Comparison of ENCODE assay signal across 8 cellular contexts in the genomic region with DNA sequence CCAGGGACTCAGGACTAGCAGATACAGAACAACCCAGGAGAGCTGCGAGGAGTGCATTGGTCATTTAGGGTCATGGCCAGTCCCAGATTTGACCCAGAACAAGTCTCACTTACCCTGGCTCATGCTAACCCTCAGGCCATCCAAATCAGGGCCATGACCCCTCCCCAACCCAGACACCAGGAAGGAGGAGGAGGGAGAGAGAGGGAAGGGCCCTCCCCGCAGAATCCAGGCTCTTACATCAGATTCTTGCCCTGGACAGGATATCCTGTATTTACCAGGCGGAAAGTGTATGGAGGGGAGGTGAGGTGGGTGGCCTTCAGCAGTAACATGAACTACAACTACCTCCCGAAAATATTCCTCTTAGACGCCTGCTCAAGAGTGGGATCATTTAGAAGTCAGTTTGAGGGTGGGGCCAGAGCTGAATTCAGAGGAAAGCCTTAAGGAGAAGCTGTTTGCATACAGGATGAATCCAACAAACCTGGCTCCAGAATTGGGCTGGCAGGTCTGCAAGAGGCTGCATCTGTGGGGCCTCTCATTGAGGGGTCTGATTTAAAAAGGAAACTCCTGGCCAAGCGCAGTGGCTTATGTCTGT. TPM values are rescaled to one million over a fixed set of nuclear protein-coding genes. Genes with fewer than 3 reads are reported as not detected.
DNase-seq lines count a peak whose midpoint lies in the region; TF ChIP-seq lines count a peak whose summit lies in the region.

No MANE protein-coding gene starts in this region.

- peaks cover 46% of the 10 kb centered on the region for H3K79me2 ChIP-seq in Loucy (ENCODE audit: insufficient read depth, low read length)
- peaks cover 63% of the 10 kb centered on the region for H3K79me2 ChIP-seq in neural cell (replicated peaks; ENCODE audit: insufficient read depth, low read length)

- H2AFZ ChIP-seq in Loucy (ENCODE audit: low read length) (no peak overlapping the region), neural cell (ENCODE audit: low read depth, low read length) (no peak overlapping the region)

- H3K4me2 ChIP-seq in BLaER1 treated with 17β-estradiol and CSF1 and Interleukin-3, amounts not matched to agents 10 nM and 100 nM: peak overlapping the region; percentile 92 to 100 (median 99)
- H3K4me2 ChIP-seq in Loucy (ENCODE audit: low read depth, low read length, poor library complexity, severe bottlenecking) (peak overlapping the region; percentile 91), neural cell (ENCODE audit: low read length) (peak overlapping the region; percentile 81)

- H3K27ac ChIP-seq in BLaER1 treated with 17β-estradiol and CSF1 and Interleukin-3, amounts not matched to agents 10 nM and 100 nM: peak overlapping the region; percentile 39 to 83 (median 66); a peak in 21 of 22 replicates
- H3K27ac ChIP-seq in duodenal mucosa (ENCODE audit: low read depth, low read length): no peak overlapping the region
- peak overlapping the region; percentile 95 for H3K27ac ChIP-seq in neural cell (ENCODE audit: low read length)

- DNase-seq in NCI-H1930 (lab: John Stamatoyannopoulos, UW) (no peak), ecto neural progenitor cell (ENCODE audit: low spot score) (no peak), occipital lobe (lab: John Stamatoyannopoulos, UW) (no peak)
- DNase-seq in activated effector memory CD4-positive, alpha-beta T cell treated with anti-CD3 and anti-CD28 coated beads, Interleukin-2, amount 50 U/mL, for 16 hours: no peak

- H3K4me1 ChIP-seq in BLaER1 treated with 17β-estradiol and CSF1 and Interleukin-3, amounts not matched to agents 10 nM and 100 nM: peaks cover 42 to 70% (median 64%) of the 10 kb centered on the region in 10 experiments
- peaks cover 34% of the 10 kb centered on the region for H3K4me1 ChIP-seq in Loucy (ENCODE audit: insufficient read depth, low read length, poor library complexity, severe bottlenecking)
- H3K4me1 ChIP-seq in duodenal mucosa (ENCODE audit: control insufficient read depth in 1 of 2, insufficient read depth in 2 of 2, low read length in 2 of 2): peaks cover 19 to 46% of the 10 kb centered on the region in 2 donors

- no peak for TF ChIP-seq CTCF in Loucy (conservative IDR thresholded peaks at IDR 0.05; ENCODE audit: low read length)
- no peak for TF ChIP-seq CTCF in neural cell (IDR thresholded peaks at IDR 0.05; ENCODE audit: poor library complexity, severe bottlenecking)

- no peaks in the 10 kb centered on the region for H3K9me2 ChIP-seq in Loucy (replicated peaks; ENCODE audit: low read depth, low read length)
- H3K9me2 ChIP-seq in neural cell (ENCODE audit: insufficient read depth, low read length): no peaks in the 10 kb centered on the region

- peaks cover 12 to 53% (median 25%) of the 10 kb centered on the region in 11 experiments; a peak in 18 of 22 replicates for H3K36me3 ChIP-seq in BLaER1 treated with 17β-estradiol and CSF1 and Interleukin-3, amounts not matched to agents 10 nM and 100 nM
- H3K36me3 ChIP-seq in Loucy (ENCODE audit: insufficient read depth, low read length) (peaks cover 18% of the 10 kb centered on the region; the same call in 1 of the 2 replicates), duodenal mucosa (ENCODE audit: control insufficient read depth in 1 of 2, insufficient read depth in 2 of 2, low read length in 2 of 2) (peaks cover 6 to 15% of the 10 kb centered on the region in 2 donors), neural cell (ENCODE audit: insufficient read depth, low read length) (no peaks in the 10 kb centered on the region)

- peaks cover 0 to 54% (median 4%) of the 10 kb centered on the region in 11 experiments; a peak in 8 of 22 replicates for H4K20me1 ChIP-seq in BLaER1 treated with 17β-estradiol and CSF1 and Interleukin-3, amounts not matched to agents 10 nM and 100 nM
- peaks cover 24% of the 10 kb centered on the region for H4K20me1 ChIP-seq in Loucy (ENCODE audit: insufficient read depth, low read length, poor library complexity, severe bottlenecking)
- H4K20me1 ChIP-seq in neural cell (ENCODE audit: insufficient read depth): peaks cover 4% of the 10 kb centered on the region

- peak overlapping the region in 8 of 10 experiments; percentile 8 to 100 (median 92); a peak in 13 of 20 replicates for H3K4me3 ChIP-seq in BLaER1 treated with 17β-estradiol and CSF1 and Interleukin-3, amounts not matched to agents 10 nM and 100 nM
- H3K4me3 ChIP-seq in Loucy (ENCODE audit: low read length, poor library complexity, severe bottlenecking) (peak overlapping the region; percentile 92), duodenal mucosa (ENCODE audit: low read depth in 1 of 2, low read length in 2 of 2) (peak overlapping the region in 1 of 2 donors; percentile 42), neural cell (ENCODE audit: low read length) (peak overlapping the region; percentile 80)

- H3K9ac ChIP-seq in BLaER1 treated with 17β-estradiol and CSF1 and Interleukin-3, amounts not matched to agents 10 nM and 100 nM: peak overlapping the region; percentile 23 to 91 (median 82); a peak in 21 of 22 replicates
- H3K9ac ChIP-seq in Loucy (ENCODE audit: low read depth, low read length, poor library complexity, severe bottlenecking) (peak overlapping the region; percentile 94), duodenal mucosa (ENCODE audit: low read depth in 1 of 2, low read length in 2 of 2) (peak overlapping the region; percentile 16 to 55), neural cell (ENCODE audit: low read length) (peak overlapping the region; percentile 49)

- no peak for TF ChIP-seq EP300 in neural cell (conservative IDR thresholded peaks at IDR 0.05; ENCODE audit: poor library complexity, severe bottlenecking)

- TF ChIP-seq RAD21 in neural cell (conservative IDR thresholded peaks at IDR 0.05): no peak

- H3K9me3 ChIP-seq in BLaER1 treated with 17β-estradiol and CSF1 and Interleukin-3, amounts not matched to agents 10 nM and 100 nM (replicated peaks in 1 of 11): no peaks in the 10 kb centered on the region
- H3K9me3 ChIP-seq in Loucy (ENCODE audit: insufficient read depth, low read depth, low read length) (no peaks in the 10 kb centered on the region), duodenal mucosa (ENCODE audit: control insufficient read depth in 1 of 2, low read length in 2 of 2) (no peaks in the 10 kb centered on the region), neural cell (ENCODE audit: low read length) (no peaks in the 10 kb centered on the region)

- H3F3A ChIP-seq in Loucy (ENCODE audit: low read depth) (0 out of 2 replicates have a peak, but pooled peaks cover 4% of the 10 kb centered on the region), neural cell (ENCODE audit: insufficient read depth, low read length, poor library complexity, severe bottlenecking) (peaks cover 5% of the 10 kb centered on the region)

- peaks cover 0 to 5% (median 0%) of the 10 kb centered on the region in 11 experiments; a peak in 7 of 22 replicates for H3K27me3 ChIP-seq in BLaER1 treated with 17β-estradiol and CSF1 and Interleukin-3, amounts not matched to agents 10 nM and 100 nM
- H3K27me3 ChIP-seq in Loucy (ENCODE audit: insufficient read depth, low read length, poor library complexity, severe bottlenecking) (no peaks in the 10 kb centered on the region), duodenal mucosa (ENCODE audit: control insufficient read depth in 1 of 2, insufficient read depth in 2 of 2, low read length in 2 of 2) (no peaks in the 10 kb centered on the region), neural cell (ENCODE audit: insufficient read depth, low read depth, low read length) (no peaks in the 10 kb centered on the region)

TF ChIP-seq in neural cell, 6 proteins besides CTCF, POLR2A, EP300 and RAD21:
- TF ChIP-seq, protein P1, sequence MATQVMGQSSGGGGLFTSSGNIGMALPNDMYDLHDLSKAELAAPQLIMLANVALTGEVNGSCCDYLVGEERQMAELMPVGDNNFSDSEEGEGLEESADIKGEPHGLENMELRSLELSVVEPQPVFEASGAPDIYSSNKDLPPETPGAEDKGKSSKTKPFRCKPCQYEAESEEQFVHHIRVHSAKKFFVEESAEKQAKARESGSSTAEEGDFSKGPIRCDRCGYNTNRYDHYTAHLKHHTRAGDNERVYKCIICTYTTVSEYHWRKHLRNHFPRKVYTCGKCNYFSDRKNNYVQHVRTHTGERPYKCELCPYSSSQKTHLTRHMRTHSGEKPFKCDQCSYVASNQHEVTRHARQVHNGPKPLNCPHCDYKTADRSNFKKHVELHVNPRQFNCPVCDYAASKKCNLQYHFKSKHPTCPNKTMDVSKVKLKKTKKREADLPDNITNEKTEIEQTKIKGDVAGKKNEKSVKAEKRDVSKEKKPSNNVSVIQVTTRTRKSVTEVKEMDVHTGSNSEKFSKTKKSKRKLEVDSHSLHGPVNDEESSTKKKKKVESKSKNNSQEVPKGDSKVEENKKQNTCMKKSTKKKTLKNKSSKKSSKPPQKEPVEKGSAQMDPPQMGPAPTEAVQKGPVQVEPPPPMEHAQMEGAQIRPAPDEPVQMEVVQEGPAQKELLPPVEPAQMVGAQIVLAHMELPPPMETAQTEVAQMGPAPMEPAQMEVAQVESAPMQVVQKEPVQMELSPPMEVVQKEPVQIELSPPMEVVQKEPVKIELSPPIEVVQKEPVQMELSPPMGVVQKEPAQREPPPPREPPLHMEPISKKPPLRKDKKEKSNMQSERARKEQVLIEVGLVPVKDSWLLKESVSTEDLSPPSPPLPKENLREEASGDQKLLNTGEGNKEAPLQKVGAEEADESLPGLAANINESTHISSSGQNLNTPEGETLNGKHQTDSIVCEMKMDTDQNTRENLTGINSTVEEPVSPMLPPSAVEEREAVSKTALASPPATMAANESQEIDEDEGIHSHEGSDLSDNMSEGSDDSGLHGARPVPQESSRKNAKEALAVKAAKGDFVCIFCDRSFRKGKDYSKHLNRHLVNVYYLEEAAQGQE (IDR thresholded peaks at IDR 0.05; ENCODE audit: borderline replicate concordance): no peak
- no peak for TF ChIP-seq POLR2AphosphoS5 (IDR thresholded peaks at IDR 0.05)
- TF ChIP-seq TAF1 (IDR thresholded peaks at IDR 0.05; ENCODE audit: low read depth): no peak
- no peak for TF ChIP-seq SMC3 (conservative IDR thresholded peaks at IDR 0.05; ENCODE audit: poor library complexity)
- no peak for TF ChIP-seq MXI1 (conservative IDR thresholded peaks at IDR 0.05; ENCODE audit: poor library complexity, severe bottlenecking)
- TF ChIP-seq EZH2 (IDR thresholded peaks at IDR 0.05; ENCODE audit: borderline replicate concordance, insufficient read depth, low read length, poor library complexity, severe bottlenecking): no peak

RNA-seq across cellular contexts. Expression of gene VAT1, which starts 2.1 kb away (rescaled TPM):
- 151 and 193 TPM in 2 replicates for polyA plus RNA-seq in neural cell
- polyA minus RNA-seq in neural cell: 225 and 240 TPM in 2 replicates
- total RNA-seq in occipital lobe: 58.3 TPM

RNA-seq across cellular contexts. Expression of gene RND2, which starts 4.9 kb away (rescaled TPM):
- 43.8 and 44.1 TPM in 2 replicates for polyA plus RNA-seq in neural cell
- polyA minus RNA-seq in neural cell: 28.8 and 30.7 TPM in 2 replicates
- 3.6 TPM for total RNA-seq in occipital lobe

RNA-seq across cellular contexts. Expression of gene IFI35, which starts 13.5 kb away (rescaled TPM):
- not detected in 2 replicates for polyA plus RNA-seq in neural cell
- polyA minus RNA-seq in neural cell: not detected in 2 replicates
- total RNA-seq in occipital lobe: 2.5 TPM

RNA-seq across cellular contexts. Expression of gene RPL27, which starts 21.9 kb away (rescaled TPM):
- 1,167 and 1,178 TPM in 2 replicates for polyA plus RNA-seq in neural cell
- 388 and 475 TPM in 2 replicates for polyA minus RNA-seq in neural cell
- 891 TPM for total RNA-seq in occipital lobe

RNA-seq across cellular contexts. Expression of gene RUNDC1, which starts 39.8 kb away (rescaled TPM):
- polyA plus RNA-seq in neural cell: 15.1 and 16.3 TPM in 2 replicates
- 31.1 and 34.8 TPM in 2 replicates for polyA minus RNA-seq in neural cell
- total RNA-seq in occipital lobe: 13.3 TPM

Comparison
In these comparisons a context has a peak if more than half of its experiments do, and no peak if none do; other contexts are left out.
1. H3K9ac ChIP-seq: peak in every context shown above with its lines; median percentile 94 in Loucy; 82 in BLaER1 treated with 17β-estradiol and CSF1 and Interleukin-3, amounts not matched to agents 10 nM and 100 nM; 49 in neural cell; 36 in duodenal mucosa.